Comparison of ENCODE assay signal across 8 cellular contexts in genomic region chr12:57487597-57488396, GRCh38. TPM values are rescaled to one million over a fixed set of nuclear protein-coding genes. Genes with fewer than 3 reads are reported as not detected.
DNase-seq lines count a peak whose midpoint lies in the region; ATAC-seq and TF ChIP-seq lines count a peak whose summit lies in the region.

Gene MARS1 (plus strand): TSS chr12:57488068. CDS start chr12:57488091, 23 bp downstream.

- CTCF ChIA-PET in BJ (lab: Yijun Ruan, JAX), result interaction anchor here (1.1 to 1.2 kb wide), 2 partner anchors 25 to 29 kb away, joined by 3 to 4 read pairs; partner anchors contain the start of gene GLI1

- no peak for TF ChIP-seq CTCF in BJ (IDR thresholded peaks at IDR 0.05; ENCODE audit: insufficient read depth, low read depth, low read length)
- TF ChIP-seq CTCF in chondrocyte (IDR thresholded peaks at IDR 0.05), result peak; percentile 27
- no peak for TF ChIP-seq CTCF in kidney epithelial cell (IDR thresholded peaks at IDR 0.05; ENCODE audit: insufficient read depth, low read length, poor library complexity, severe bottlenecking)

- H3K27ac Mint-ChIP-seq in chondrocyte (ENCODE audit: unreplicated experiment), result peak within 1 kb of the TSS; percentile 97

- POLR2A ChIA-PET in BJ (lab: Charles Lee), result no interaction called here

- peak; percentile 97 for ATAC-seq in HG03442 (IDR thresholded peaks at IDR 0.05; ENCODE audit: unreplicated experiment)

- H3K4me3 Mint-ChIP-seq in chondrocyte (ENCODE audit: unreplicated experiment), result peak within 1 kb of the TSS; percentile 99

- H3K36me3 ChIP-seq in BJ (ENCODE audit: control insufficient read depth, insufficient read depth, low read length) (peaks cover 10% of the 10 kb centered on the region), kidney epithelial cell (ENCODE audit: control insufficient read depth, insufficient read depth, low read length) (peaks cover 3% of the 10 kb centered on the region)

- no peaks in the 10 kb centered on the region for H3K9me3 Mint-ChIP-seq in chondrocyte (ENCODE audit: low read depth)

- peaks cover 42% of the 10 kb centered on the region for H3K4me1 Mint-ChIP-seq in chondrocyte (ENCODE audit: low read depth)

- H3K4me3 ChIP-seq in BJ (ENCODE audit: low read depth, low read length) (peak within 1 kb of the TSS; percentile 96), kidney epithelial cell (ENCODE audit: low read depth, low read length) (peak within 1 kb of the TSS; percentile 70)

- H3K36me3 Mint-ChIP-seq in chondrocyte (ENCODE audit: low read depth), result peaks cover 30% of the 10 kb centered on the region

- no peaks in the 10 kb centered on the region for H3K27me3 Mint-ChIP-seq in chondrocyte (ENCODE audit: low read depth)

- peak; percentile 92 for DNase-seq in BJ (ENCODE audit: low read depth)
- peak; percentile 86 for DNase-seq in GM19238 (ENCODE audit: insufficient read length, low spot score)
- peak; percentile 98 for DNase-seq in NCI-H510A treated with DMSO at 0.1 percent for 48 hours (lab: John Stamatoyannopoulos, UW)
- DNase-seq in activated CD4-positive, alpha-beta T cell treated with anti-CD3 and anti-CD28 coated beads for 24 hours (ENCODE audit: low read depth in 2 of 2), result peak; percentile 83 to 86
- DNase-seq in chondrocyte (ENCODE audit: low spot score), result peak; percentile 94
- peak; percentile 93 for DNase-seq in kidney epithelial cell (ENCODE audit: low read depth)
- peak; percentile 88 to 89 for DNase-seq in stimulated activated CD4-positive, alpha-beta T cell treated with anti-CD3 and anti-CD28 coated beads, Interleukin-15, amount 100 ng/mL, for 48 hours (ENCODE audit: low read depth in 2 of 2)

- no peaks in the 10 kb centered on the region for H3K27me3 ChIP-seq in BJ (ENCODE audit: control insufficient read depth, insufficient read depth, low read length)
- no peaks in the 10 kb centered on the region for H3K27me3 ChIP-seq in kidney epithelial cell (ENCODE audit: control insufficient read depth, insufficient read depth, low read length)

RNA-seq across cellular contexts. Expression of gene MARS1, which starts in this region (rescaled TPM):
- 280 and 378 TPM in 2 replicates for polyA plus RNA-seq in BJ (2011; rRNA removed)
- 225 and 258 TPM in 2 replicates for polyA minus RNA-seq in BJ (2011; rRNA and poly(A)+ RNA removed)
- 176 to 350 TPM (median 331 TPM) in 3 replicates for total RNA-seq in chondrocyte
- total RNA-seq in kidney epithelial cell, result 260 and 268 TPM in 2 replicates

Comparison
In these comparisons a context has a peak if more than half of its experiments do, and no peak if none do; other contexts are left out.
1. Peak in every context shown above with its lines: DNase-seq, ATAC-seq and H3K4me3 ChIP-seq.